Comparison of ENCODE assay signal across 22 cellular contexts in the genomic region with DNA sequence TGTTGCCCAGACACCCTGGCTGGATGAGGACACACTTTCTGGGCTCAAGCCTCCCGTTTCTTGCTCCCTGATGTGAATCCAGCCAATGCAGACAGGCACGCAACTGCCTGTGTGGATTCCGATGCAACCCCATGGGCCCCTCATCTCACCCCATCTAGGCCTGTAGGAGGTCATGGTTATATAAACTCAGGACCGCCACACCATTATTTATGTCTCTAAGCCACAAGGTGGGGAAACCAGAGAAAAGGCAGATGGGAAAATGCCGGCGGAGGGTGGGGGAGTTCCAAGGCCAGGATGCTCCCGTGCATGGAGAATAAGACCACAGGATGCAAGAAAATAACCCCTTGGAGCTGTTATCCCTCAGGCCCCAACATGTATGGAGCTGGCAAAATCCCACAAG. TPM values are rescaled to one million over a fixed set of nuclear protein-coding genes. Genes with fewer than 3 reads are reported as not detected.
DNase-seq lines count a peak whose midpoint lies in the region; ATAC-seq and TF ChIP-seq lines count a peak whose summit lies in the region.
"Had no signal": no experiment of that assay in that cellular context is flagged by ENCODE, and none has a peak within 500 bp of the region (broad histone marks: within the 10 kb centered on the region; RNA-seq: fewer than 3 reads in every experiment).

No MANE protein-coding gene starts in this region.

- DNase-seq in CD4-positive, alpha-beta T cell, result no peak
- DNase-seq in GM23338 (ENCODE audit: low spot score) (no peak), nephron progenitor cell (no peak), UCSD-AML1 (lab: John Stamatoyannopoulos, UW; ENCODE audit: unreplicated experiment) (no peak)
- DNase-seq in activated naive CD8-positive, alpha-beta T cell treated with anti-CD3 and anti-CD28 coated beads, Interleukin-2, amount 50 U/mL, for 24 hours, result no peak
- DNase-seq: activated CD8-positive, alpha-beta T cell treated with anti-CD3 and anti-CD28 coated beads, Interleukin-2, amount 10 ng/mL, durations not matched to agents 7 days and 5 days; left cardiac atrium; NCI-H1436; NCI-H524 treated with DMSO at 0.1 percent for 48 hours; stimulated activated CD4-positive, alpha-beta T cell treated with anti-CD3 and anti-CD28 coated beads, Interleukin-12 subunit alpha, Interleukin-12 subunit beta, amount 100 ng/mL, for 4 hours; SW 1271 had no signal

- H4K20me1 ChIP-seq in GM23338 (replicated peaks; ENCODE audit: insufficient read depth), result peaks cover 10% of the 10 kb centered on the region; the same call in 1 of the 2 replicates

- peaks cover 13% of the 10 kb centered on the region for H3K27me3 Mint-ChIP-seq in CD4-positive, alpha-beta T cell
- H3K27me3 Mint-ChIP-seq in GM23338 (ENCODE audit: insufficient read depth, low read depth, poor library complexity) (peaks cover 21% of the 10 kb centered on the region), nephron progenitor cell (ENCODE audit: low read depth, poor library complexity) (peaks cover 19% of the 10 kb centered on the region)
- H3K27me3 Mint-ChIP-seq in activated naive CD8-positive, alpha-beta T cell treated with anti-CD3 and anti-CD28 coated beads, Interleukin-2, amount 50 U/mL, for 24 hours, result peaks cover 11% of the 10 kb centered on the region

- H3K4me2 ChIP-seq in GM23338, result 0 out of 2 replicates have a peak overlapping the region, but pooled peaks have one; percentile 79

- CTCF ChIA-PET in CD4-positive, alpha-beta T cell (lab: Charles Lee), result interaction anchor here (2.0 kb wide), 1 partner anchor 9 kb away, joined by 6 read pairs; no protein-coding TSS in a partner anchor

- no peak overlapping the region for H3K27ac ChIP-seq in CD4-positive, alpha-beta T cell (ENCODE audit: low read depth, low read length)
- no peak overlapping the region for H3K27ac ChIP-seq in GM23338 (ENCODE audit: low read depth)
- H3K27ac ChIP-seq: gastroesophageal sphincter, thoracic aorta had no signal

- intact Hi-C loops in CD4-positive, alpha-beta T cell (cut with DNase I, micrococcal nuclease), result loop anchor here in 1 of 2 experiments (10.0 kb wide), 1 partner anchor 536 kb away; no protein-coding TSS in a partner anchor

- no peak for TF ChIP-seq CTCF in CD4-positive, alpha-beta T cell (IDR thresholded peaks at IDR 0.05)
- no peak for TF ChIP-seq CTCF in GM23338 (conservative IDR thresholded peaks at IDR 0.05; ENCODE audit: low read depth in 2 of 2)
- TF ChIP-seq CTCF in nephron progenitor cell (IDR thresholded peaks at IDR 0.05), result no peak

- H3K4me3 Mint-ChIP-seq in CD4-positive, alpha-beta T cell, result peak overlapping the region; percentile 80
- H3K4me3 Mint-ChIP-seq in GM23338 (no peak overlapping the region; the same call in 2 of the 3 replicates), nephron progenitor cell (peak overlapping the region; percentile 72)
- peak overlapping the region; percentile 76 for H3K4me3 Mint-ChIP-seq in activated naive CD8-positive, alpha-beta T cell treated with anti-CD3 and anti-CD28 coated beads, Interleukin-2, amount 50 U/mL, for 24 hours

- H3K4me1 ChIP-seq in GM23338 (ENCODE audit: insufficient read depth), result peaks cover 31% of the 10 kb centered on the region

- H3K27ac Mint-ChIP-seq in CD4-positive, alpha-beta T cell, result no peak overlapping the region
- no peak overlapping the region for H3K27ac Mint-ChIP-seq in GM23338
- H3K27ac Mint-ChIP-seq in activated naive CD8-positive, alpha-beta T cell treated with anti-CD3 and anti-CD28 coated beads, Interleukin-2, amount 50 U/mL, for 24 hours, result no peak overlapping the region
- no peak overlapping the region for H3K27ac Mint-ChIP-seq in nephron progenitor cell
- H3K27ac Mint-ChIP-seq: activated CD8-positive, alpha-beta T cell treated with anti-CD3 and anti-CD28 coated beads, Interleukin-2, amount 10 ng/mL, durations not matched to agents 7 days and 5 days; mesothelial cell of epicardium had no signal

- no peaks in the 10 kb centered on the region for H3K9me2 ChIP-seq in GM23338 (ENCODE audit: insufficient read depth)

- no peaks in the 10 kb centered on the region for H3K4me1 Mint-ChIP-seq in CD4-positive, alpha-beta T cell (ENCODE audit: low read depth)
- peaks cover 21% of the 10 kb centered on the region for H3K4me1 Mint-ChIP-seq in GM23338
- H3K4me1 Mint-ChIP-seq in activated naive CD8-positive, alpha-beta T cell treated with anti-CD3 and anti-CD28 coated beads, Interleukin-2, amount 50 U/mL, for 24 hours, result peaks cover 7% of the 10 kb centered on the region
- peaks cover 20% of the 10 kb centered on the region for H3K4me1 Mint-ChIP-seq in nephron progenitor cell

- H3K79me2 ChIP-seq in GM23338 (replicated peaks; ENCODE audit: insufficient read depth), result no peaks in the 10 kb centered on the region

- no peak for ATAC-seq in CD4-positive, alpha-beta T cell (ENCODE audit: poor library complexity)
- ATAC-seq in GM23338 (no peak), HG03039 (IDR thresholded peaks at IDR 0.05; ENCODE audit: unreplicated experiment) (no peak), HG02885 (IDR thresholded peaks at IDR 0.05; ENCODE audit: poor library complexity, unreplicated experiment) (no peak)
- ATAC-seq in activated naive CD8-positive, alpha-beta T cell treated with anti-CD3 and anti-CD28 coated beads, Interleukin-2, amount 50 U/mL, for 24 hours, result no peak
- ATAC-seq: activated CD8-positive, alpha-beta T cell treated with anti-CD3 and anti-CD28 coated beads, Interleukin-2, amount 10 ng/mL, durations not matched to agents 7 days and 5 days; esophagus mucosa; gastroesophageal sphincter had no signal

- H3K4me3 ChIP-seq in GM23338, result no peak overlapping the region

- H3K36me3 Mint-ChIP-seq in CD4-positive, alpha-beta T cell (ENCODE audit: low read depth), result no peaks in the 10 kb centered on the region
- no peaks in the 10 kb centered on the region for H3K36me3 Mint-ChIP-seq in GM23338 (ENCODE audit: low read depth)
- H3K36me3 Mint-ChIP-seq in activated naive CD8-positive, alpha-beta T cell treated with anti-CD3 and anti-CD28 coated beads, Interleukin-2, amount 50 U/mL, for 24 hours (ENCODE audit: low read depth), result no peaks in the 10 kb centered on the region
- no peaks in the 10 kb centered on the region for H3K36me3 Mint-ChIP-seq in nephron progenitor cell (ENCODE audit: low read depth)
- H3K36me3 Mint-ChIP-seq: mesothelial cell of epicardium had no signal

- no peaks in the 10 kb centered on the region; the same call in 1 of the 2 replicates for H3K36me3 ChIP-seq in GM23338 (ENCODE audit: insufficient read depth)
- H3K36me3 ChIP-seq: gastroesophageal sphincter, thoracic aorta had no signal

- no peaks in the 10 kb centered on the region for H3K9me3 ChIP-seq in CD4-positive, alpha-beta T cell (ENCODE audit: control insufficient read depth, low read length)
- H3K9me3 ChIP-seq: gastroesophageal sphincter, thoracic aorta had no signal

- H3K27me3 ChIP-seq in CD4-positive, alpha-beta T cell (ENCODE audit: control insufficient read depth, insufficient read depth, low read length), result peaks cover 8% of the 10 kb centered on the region
- peaks cover 81% of the 10 kb centered on the region for H3K27me3 ChIP-seq in GM23338 (ENCODE audit: insufficient read depth)

- POLR2A ChIA-PET in CD4-positive, alpha-beta T cell (lab: Charles Lee), result no interaction called here

- peaks cover 12% of the 10 kb centered on the region; the same call in 1 of the 2 replicates for H3F3A ChIP-seq in GM23338 (replicated peaks; ENCODE audit: low read depth)

- no peak overlapping the region for H2AFZ ChIP-seq in GM23338

- H3K9me3 Mint-ChIP-seq in CD4-positive, alpha-beta T cell, result no peaks in the 10 kb centered on the region
- H3K9me3 Mint-ChIP-seq in GM23338 (no peaks in the 10 kb centered on the region), nephron progenitor cell (no peaks in the 10 kb centered on the region)
- H3K9me3 Mint-ChIP-seq in activated naive CD8-positive, alpha-beta T cell treated with anti-CD3 and anti-CD28 coated beads, Interleukin-2, amount 50 U/mL, for 24 hours, result no peaks in the 10 kb centered on the region
- H3K9me3 Mint-ChIP-seq: mesothelial cell of epicardium had no signal

TF ChIP-seq in GM23338, 12 proteins besides CTCF, POLR2A, EP300 and RAD21:
- TF ChIP-seq ZNF331 (CRISPR knock-in tag; IDR thresholded peaks at IDR 0.05; ENCODE audit: low read depth) (no peak), JUNB (IDR thresholded peaks at IDR 0.05; ENCODE audit: unreplicated experiment) (no peak), EZH2 (IDR thresholded peaks at IDR 0.05; ENCODE audit: low read depth, unreplicated experiment) (no peak)
TF ChIP-seq in GM23338: peak in this region for 0.

RNA-seq across cellular contexts. Expression of a gene that starts 2.0 kb away (rescaled TPM):
- under 1 TPM in 1 of 2 experiments, not detected in 1; 0.22 TPM for total RNA-seq in CD4-positive, alpha-beta T cell
- total RNA-seq in GM23338 (2014; rRNA removed; shearing (Covaris generic)), result 0.21 TPM in 1 of 2 replicates, not detected in the other
- polyA plus RNA-seq in GM23338 (2016; fragmentation: Nextera tagmentation; extraction: Ambion mirVana), result 0.91 TPM in 1 of 2 replicates, not detected in the other
- total RNA-seq: G401, H4, mesothelial cell of epicardium had no signal

RNA-seq across cellular contexts. Expression of a gene that starts 27.1 kb away (rescaled TPM):
- total RNA-seq in CD4-positive, alpha-beta T cell, result not detected
- 0.16 and 1.3 TPM in 2 replicates for total RNA-seq in GM23338 (2014; rRNA removed; shearing (Covaris generic))
- polyA plus RNA-seq in GM23338 (2016; fragmentation: Nextera tagmentation; extraction: Ambion mirVana), result 0.24 and 0.68 TPM in 2 replicates
- total RNA-seq: activated CD8-positive, alpha-beta T cell treated with anti-CD3 and anti-CD28 coated beads, Interleukin-2, amount 10 ng/mL, durations not matched to agents 7 days and 5 days; G401; gastroesophageal sphincter; H4; renal cortical epithelial cell had no signal

RNA-seq across cellular contexts. Expression of a gene that starts 58.4 kb away (rescaled TPM):
- not detected for total RNA-seq in CD4-positive, alpha-beta T cell
- 0.14 TPM in 1 of 2 replicates, not detected in the other for total RNA-seq in GM23338 (2014; rRNA removed; shearing (Covaris generic))
- not detected in 2 replicates for polyA plus RNA-seq in GM23338 (2016; fragmentation: Nextera tagmentation; extraction: Ambion mirVana)
- total RNA-seq: activated CD8-positive, alpha-beta T cell treated with anti-CD3 and anti-CD28 coated beads, Interleukin-2, amount 10 ng/mL, durations not matched to agents 7 days and 5 days; cardiac septum; esophagus mucosa; left cardiac atrium; M059J; thoracic aorta had no signal

RNA-seq across cellular contexts. Expression of a gene that starts 58.5 kb away (rescaled TPM):
- under 1 TPM; 0.22 TPM for total RNA-seq in CD4-positive, alpha-beta T cell
- 4.5 and 4.8 TPM in 2 replicates for total RNA-seq in GM23338 (2014; rRNA removed; shearing (Covaris generic))
- 2.1 and 3.9 TPM in 2 replicates for polyA plus RNA-seq in GM23338 (2016; fragmentation: Nextera tagmentation; extraction: Ambion mirVana)
